In the genomic region with DNA sequence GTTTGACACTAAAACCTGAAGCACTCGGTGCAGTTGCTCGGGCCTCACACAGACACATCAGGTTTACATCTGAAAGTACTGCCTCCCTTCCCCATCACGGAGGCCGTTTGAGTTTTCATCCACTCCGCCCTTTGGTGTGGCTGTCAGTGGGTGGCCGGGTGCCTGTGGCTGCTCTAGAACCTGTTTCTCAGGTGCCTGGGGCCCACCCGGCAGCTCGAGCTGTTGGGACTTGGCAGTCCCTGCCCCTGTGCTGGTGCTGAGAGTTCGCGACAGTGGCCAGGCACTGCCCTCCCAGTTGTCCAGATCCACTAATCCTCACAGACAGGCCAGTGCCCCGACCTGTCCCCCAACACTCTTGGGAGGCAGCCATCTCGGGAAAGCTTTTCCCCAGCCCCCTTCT, we compare ENCODE assay signal across 20 cellular contexts. TPM values are rescaled to one million over a fixed set of nuclear protein-coding genes. Genes with fewer than 3 reads are reported as not detected.
DNase-seq lines count a peak whose midpoint lies in the region; ATAC-seq and TF ChIP-seq lines count a peak whose summit lies in the region.
"Had no signal": no experiment of that assay in that cellular context is flagged by ENCODE, and none has a peak within 500 bp of the region (broad histone marks: within the 10 kb centered on the region; RNA-seq: fewer than 3 reads in every experiment).

No MANE protein-coding gene starts in this region.

- H2AFZ ChIP-seq in OCI-LY7 (ENCODE audit: low read length), result no peak overlapping the region

- H3K9me2 ChIP-seq in OCI-LY7 (ENCODE audit: insufficient read depth, low read length), result no peaks in the 10 kb centered on the region

- no peaks in the 10 kb centered on the region for H3K9me3 Mint-ChIP-seq in HFFc6
- H3K9me3 Mint-ChIP-seq: immature natural killer cell, memory B cell had no signal

- H3K4me1 Mint-ChIP-seq in HFFc6 (ENCODE audit: low read depth), result peaks cover 20% of the 10 kb centered on the region

- H4K20me1 ChIP-seq in BLaER1 (peaks cover 83% of the 10 kb centered on the region), OCI-LY7 (ENCODE audit: insufficient read depth, low read length) (no peaks in the 10 kb centered on the region)

- H3K4me1 ChIP-seq in BLaER1 (peaks cover 95% of the 10 kb centered on the region), OCI-LY7 (ENCODE audit: insufficient read depth, low read length, poor library complexity, severe bottlenecking) (peaks cover 94% of the 10 kb centered on the region), psoas muscle (peaks cover 32% of the 10 kb centered on the region)

- peak in 3 of 4 donors; percentile 20 to 42 (median 23) for ATAC-seq in psoas muscle
- no peak for ATAC-seq in GM19463 (IDR thresholded peaks at IDR 0.05; ENCODE audit: unreplicated experiment)
- ATAC-seq in HG02973 (IDR thresholded peaks at IDR 0.05; ENCODE audit: unreplicated experiment), result no peak

- WGBS in psoas muscle, 3 donors, result 35 to 56% (median 41%) methylated on average over 12 of the region's 12 CpGs

- 0 out of 2 replicates have a peak overlapping the region, but pooled peaks have one; percentile 48 for H3K9ac ChIP-seq in BLaER1
- H3K9ac ChIP-seq: KMS-11 had no signal

- H3K27me3 Mint-ChIP-seq in HFFc6 (ENCODE audit: insufficient read depth), result peaks cover 5% of the 10 kb centered on the region
- H3K27me3 Mint-ChIP-seq: memory B cell had no signal

- H3K27me3 ChIP-seq in BLaER1 (no peaks in the 10 kb centered on the region), psoas muscle (ENCODE audit: insufficient read depth in 3 of 3, low read length in 2 of 3) (no peaks in the 10 kb centered on the region)
- H3K27me3 ChIP-seq: ascending aorta had no signal

- no peak overlapping the region for H3K4me3 Mint-ChIP-seq in HFFc6
- H3K4me3 Mint-ChIP-seq: immature natural killer cell, memory B cell had no signal

- H3K27ac ChIP-seq in BLaER1 (peak overlapping the region; percentile 72), OCI-LY7 (ENCODE audit: low read depth, low read length, poor library complexity, severe bottlenecking) (peak overlapping the region; percentile 91), epithelial cell of prostate (peak overlapping the region; percentile 63), psoas muscle (peak overlapping the region; percentile 50)
- H3K27ac ChIP-seq: ascending aorta, KMS-11 had no signal

- CTCF ChIA-PET in OCI-LY7 (lab: Charles Lee; ENCODE audit: unreplicated experiment), result no interaction called here

- H3K36me3 Mint-ChIP-seq in HFFc6 (ENCODE audit: low read depth), result peaks cover 23% of the 10 kb centered on the region; the same call in 1 of the 2 replicates

- TF ChIP-seq CTCF in OCI-LY7 (conservative IDR thresholded peaks at IDR 0.05; ENCODE audit: low read length), result no peak
- no peak for TF ChIP-seq CTCF in psoas muscle (IDR thresholded peaks at IDR 0.05)
- no peak for TF ChIP-seq CTCF in HFFc6 (IDR thresholded peaks at IDR 0.05)

- DNase-seq in OCI-LY7 (ENCODE audit: low spot score) (peak; percentile 38), epithelial cell of prostate (ENCODE audit: low read depth, low spot score) (no peak), psoas muscle (no peak), HFFc6 (no peak), NCI-H2196 treated with DMSO at 0.1 percent for 48 hours (lab: John Stamatoyannopoulos, UW; ENCODE audit: unreplicated experiment) (no peak)
- DNase-seq: activated CD4-positive, alpha-beta T cell treated with anti-CD3 and anti-CD28 coated beads, Interleukin-2, amount 50 U/mL, for 1 hour; activated naive CD4-positive, alpha-beta T cell; DND-41; effector memory CD4-positive, alpha-beta T cell; immature natural killer cell; NCI-H1048; NCI-H2081; NCI-H510A; stimulated activated CD4-positive, alpha-beta T cell treated with anti-CD3 and anti-CD28 coated beads, Interleukin-4, amount 100 ng/mL, for 4 hours had no signal

- BruUV-seq in OCI-LY7 (replicated peaks; lab: Mats Ljungman, UMichigan), result no TSS peak

- POLR2A ChIA-PET in OCI-LY7 (lab: Charles Lee), result interaction anchor here (1.2 kb wide), 1 partner anchor 21 kb away, joined by 5 read pairs; no protein-coding TSS in a partner anchor

- H3K4me3 ChIP-seq in BLaER1 (no peak overlapping the region), OCI-LY7 (ENCODE audit: low read depth, low read length, poor library complexity, severe bottlenecking) (peak overlapping the region; percentile 59), psoas muscle (no peak overlapping the region)
- H3K4me3 ChIP-seq: ascending aorta had no signal

- intact Hi-C loops in OCI-LY7 (cut with micrococcal nuclease; ENCODE audit: unreplicated experiment), result no loop called here
- intact Hi-C loops in psoas muscle (cut with DNase I), result no loop called here

- peaks cover 4% of the 10 kb centered on the region; the same call in 1 of the 2 replicates for H3K79me2 ChIP-seq in OCI-LY7 (ENCODE audit: insufficient read depth, low read depth, low read length)

- H3K4me2 ChIP-seq in BLaER1, result peak overlapping the region; percentile 90
- peak overlapping the region; percentile 81 for H3K4me2 ChIP-seq in OCI-LY7 (ENCODE audit: low read length)
- H3K4me2 ChIP-seq: KMS-11 had no signal

- no peaks in the 10 kb centered on the region for H3K9me3 ChIP-seq in BLaER1
- H3K9me3 ChIP-seq in OCI-LY7 (ENCODE audit: low read length), result no peaks in the 10 kb centered on the region
- no peaks in the 10 kb centered on the region for H3K9me3 ChIP-seq in psoas muscle
- H3K9me3 ChIP-seq: ascending aorta had no signal

- no peak overlapping the region for H3K27ac Mint-ChIP-seq in HFFc6
- H3K27ac Mint-ChIP-seq: immature natural killer cell had no signal

- peaks cover 68% of the 10 kb centered on the region for H3K36me3 ChIP-seq in BLaER1
- peaks cover 63% of the 10 kb centered on the region for H3K36me3 ChIP-seq in OCI-LY7 (ENCODE audit: insufficient read depth, low read length)
- peaks cover 5 to 72% of the 10 kb centered on the region in 2 donors for H3K36me3 ChIP-seq in psoas muscle (ENCODE audit: insufficient read depth in 1 of 2, low read depth in 1 of 2)

RNA-seq across cellular contexts. Expression of a gene that starts 22.4 kb away (rescaled TPM):
- total RNA-seq in OCI-LY7 (2014; rRNA removed; shearing (Covaris generic)), result 83.6 and 130 TPM in 2 replicates
- total RNA-seq in OCI-LY7 (2022) (83.3 and 86.0 TPM in 2 replicates), psoas muscle (1 to 10 TPM; 1.1 to 2.5 (median 1.4) TPM)
- 1 to 10 TPM in 2 of 3 donors, under 1 TPM in 1; 1.00 to 2.5 (median 1.8) TPM for polyA plus RNA-seq in psoas muscle
- total RNA-seq in HFFc6 (2021; fragmentation: NEBNext Ultra II Directional; extraction: Animal tissue kit (Norgen Biotek cat#: 25700)), result 10 to 100 TPM in 5 of 6 experiments, 1 to 10 TPM in 1; 7.3 to 15.7 (median 13.4) TPM

RNA-seq across cellular contexts. Expression of a gene that starts 22.7 kb away (rescaled TPM):
- 16.6 and 22.5 TPM in 2 replicates for total RNA-seq in OCI-LY7 (2014; rRNA removed; shearing (Covaris generic))
- total RNA-seq in OCI-LY7 (2022) (18.0 and 23.2 TPM in 2 replicates), psoas muscle (10 to 100 TPM; 14.3 to 27.1 (median 20.8) TPM)
- polyA plus RNA-seq in psoas muscle, result 10 to 100 TPM; 14.0 to 21.7 (median 16.9) TPM
- 10 to 100 TPM; 40.9 to 47.7 (median 42.1) TPM for total RNA-seq in HFFc6 (2021; fragmentation: NEBNext Ultra II Directional; extraction: Animal tissue kit (Norgen Biotek cat#: 25700))

Comparison
In these comparisons a context has a peak if more than half of its experiments do, and no peak if none do; other contexts are left out.
1. ATAC-seq: peak in psoas muscle (3 of 4); none in GM19463 (single experiment) and HG02973 (single experiment).
2. RNA of a gene that starts 22.4 kb away (total RNA-seq): 83.3 to 130 TPM in OCI-LY7; 7.3 to 15.7 TPM in HFFc6 and 1.1 to 2.5 TPM in psoas muscle; every median in the first group is over 4 times any median in the second.
3. Peak in every context shown above with its lines, with median percentiles within 50 percentile points of each other: H3K27ac ChIP-seq.